Comparison of ENCODE assay signal across 17 cellular contexts in genomic region chr3:69252631-69253030, GRCh38.
"Had no signal": no experiment of that assay in that cellular context is flagged by ENCODE, and none has a peak within 500 bp of the region (broad histone marks: within the 10 kb centered on the region; RNA-seq: fewer than 3 reads in every experiment).

No MANE protein-coding gene starts in this region.

- H3K36me3 ChIP-seq: gastrocnemius medialis had no signal

- H3K27ac Mint-ChIP-seq: activated CD8-positive, alpha-beta memory T cell treated with anti-CD3 and anti-CD28 coated beads, Interleukin-2, amount 10 ng/mL, durations not matched to agents 7 days and 5 days; activated naive CD8-positive, alpha-beta T cell; activated T-cell treated with anti-CD3 and anti-CD28 coated beads, Interleukin-2, amount 50 U/mL, for 24 hours; natural killer cell had no signal

- H3K27me3 Mint-ChIP-seq: activated naive CD8-positive, alpha-beta T cell had no signal

- H3K4me1 Mint-ChIP-seq: natural killer cell had no signal

- H3K36me3 Mint-ChIP-seq: activated naive CD8-positive, alpha-beta T cell; natural killer cell had no signal

- ATAC-seq: activated CD8-positive, alpha-beta memory T cell treated with anti-CD3 and anti-CD28 coated beads, Interleukin-2, amount 10 ng/mL, durations not matched to agents 7 days and 5 days; heart right ventricle; mucosa of descending colon; natural killer cell; stimulated activated naive CD8-positive, alpha-beta T cell treated with anti-CD3 and anti-CD28 coated beads, Interleukin-15, Interleukin-2, amounts not matched to agents 100 U/mL and 50 U/mL, for 24 hours had no signal

- H3K4me3 ChIP-seq: dorsolateral prefrontal cortex, gastrocnemius medialis, heart right ventricle, lung, mucosa of descending colon had no signal

- H3K27me3 ChIP-seq: dorsolateral prefrontal cortex, gastrocnemius medialis, heart right ventricle had no signal

- H3K4me3 Mint-ChIP-seq: activated CD8-positive, alpha-beta memory T cell treated with anti-CD3 and anti-CD28 coated beads, Interleukin-2, amount 10 ng/mL, durations not matched to agents 7 days and 5 days; activated naive CD8-positive, alpha-beta T cell; activated T-cell treated with anti-CD3 and anti-CD28 coated beads, Interleukin-2, amount 50 U/mL, for 24 hours; natural killer cell had no signal

- H3K9me3 Mint-ChIP-seq: activated T-cell treated with anti-CD3 and anti-CD28 coated beads, Interleukin-2, amount 50 U/mL, for 24 hours; natural killer cell had no signal

- H3K27ac ChIP-seq: gastrocnemius medialis, heart right ventricle had no signal

- FAIRE-seq: urothelium cell line had no signal

- H3K9me3 ChIP-seq: gastrocnemius medialis, heart right ventricle, mucosa of descending colon had no signal

- H3K4me1 ChIP-seq: gastrocnemius medialis had no signal

- DNase-seq: activated CD4-positive, alpha-beta T cell treated with anti-CD3 and anti-CD28 coated beads, Interleukin-2, amount 50 U/mL, for 48 hours; activated CD4-positive, CD25-positive, alpha-beta regulatory T cell treated with anti-CD3 and anti-CD28 coated beads, Interleukin-2, amount 50 U/mL, for 72 hours; activated CD8-positive, alpha-beta memory T cell treated with anti-CD3 and anti-CD28 coated beads, Interleukin-2, amount 10 ng/mL, durations not matched to agents 7 days and 5 days; activated gamma-delta T cell; activated T-cell treated with anti-CD3 and anti-CD28 coated beads, Interleukin-2, amount 50 U/mL, for 24 hours; dorsolateral prefrontal cortex; gastrocnemius medialis; heart right ventricle; islet precursor cell; mucosa of descending colon; natural killer cell; occipital lobe; stimulated activated CD4-positive, alpha-beta T cell treated with anti-CD3 and anti-CD28 coated beads, Interleukin-2, amount 100 ng/mL, for 48 hours; stimulated activated naive CD8-positive, alpha-beta T cell treated with anti-CD3 and anti-CD28 coated beads, Interleukin-15, Interleukin-2, amounts not matched to agents 100 U/mL and 50 U/mL, for 24 hours had no signal
